In genomic region chr9:121732886-121733285, GRCh38 we compare ENCODE assay signal across 18 cellular contexts.
DNase-seq lines count a peak whose midpoint lies in the region; ATAC-seq and TF ChIP-seq lines count a peak whose summit lies in the region.
"Had no signal": no experiment of that assay in that cellular context is flagged by ENCODE, and none has a peak within 500 bp of the region (broad histone marks: within the 10 kb centered on the region; RNA-seq: fewer than 3 reads in every experiment).

No MANE protein-coding gene starts in this region.

- H3K4me3 Mint-ChIP-seq in immature natural killer cell = peak overlapping the region in 4 of 5 donors; percentile 27 to 71 (median 56)
- no peak overlapping the region for H3K4me3 Mint-ChIP-seq in endothelial cell (ENCODE audit: unreplicated experiment)
- H3K4me3 Mint-ChIP-seq: activated CD4-positive, alpha-beta T cell treated with anti-CD3 and anti-CD28 coated beads for 36 hours; activated naive CD4-positive, alpha-beta T cell treated with anti-CD3 and anti-CD28 coated beads, Interleukin-2, amount 50 U/mL, for 24 hours; memory B cell; nephron progenitor cell; T-helper 1 cell treated with Interleukin-12 subunit alpha and Interleukin-12 subunit beta and Interleukin-4 antibody, amounts not matched to agents 30 μg/mL and 1 μg/mL, for 36 hours had no signal

- H3K4me3 ChIP-seq in GM12865 (ENCODE audit: low read depth, low read length) (no peak overlapping the region), Loucy (ENCODE audit: low read length, poor library complexity, severe bottlenecking) (peak overlapping the region; percentile 13), stomach (no peak overlapping the region)

- H3K36me3 Mint-ChIP-seq in immature natural killer cell (no peaks in the 10 kb centered on the region), endothelial cell (ENCODE audit: low read depth, unreplicated experiment) (peaks cover 6% of the 10 kb centered on the region)
- H3K36me3 Mint-ChIP-seq: activated naive CD4-positive, alpha-beta T cell treated with anti-CD3 and anti-CD28 coated beads, Interleukin-2, amount 50 U/mL, for 24 hours; memory B cell had no signal

- H3K4me2 ChIP-seq in Loucy (ENCODE audit: low read depth, low read length, poor library complexity, severe bottlenecking) = peak overlapping the region; percentile 71

- peaks cover 10% of the 10 kb centered on the region for H3F3A ChIP-seq in Loucy (ENCODE audit: low read depth)

- peaks cover 68% of the 10 kb centered on the region for H3K4me1 ChIP-seq in Loucy (ENCODE audit: insufficient read depth, low read length, poor library complexity, severe bottlenecking)
- H3K4me1 ChIP-seq in stomach = peaks cover 68 to 98% (median 89%) of the 10 kb centered on the region in 4 donors

- peaks cover 46 to 54% of the 10 kb centered on the region in 2 donors for H3K4me1 Mint-ChIP-seq in immature natural killer cell
- H3K4me1 Mint-ChIP-seq in endothelial cell (ENCODE audit: unreplicated experiment) = peaks cover 29% of the 10 kb centered on the region

- WGBS in stomach, 5 donors = 68 to 78% (median 74%) methylated on average over 4 of the region's 4 CpGs

- H3K9me3 Mint-ChIP-seq in immature natural killer cell (no peaks in the 10 kb centered on the region), endothelial cell (ENCODE audit: unreplicated experiment) (no peaks in the 10 kb centered on the region)
- H3K9me3 Mint-ChIP-seq: activated naive CD4-positive, alpha-beta T cell treated with anti-CD3 and anti-CD28 coated beads, Interleukin-2, amount 50 U/mL, for 24 hours; memory B cell; nephron progenitor cell; T-helper 1 cell treated with Interleukin-12 subunit alpha and Interleukin-12 subunit beta and Interleukin-4 antibody, amounts not matched to agents 30 μg/mL and 1 μg/mL, for 36 hours had no signal

- no peak for TF ChIP-seq POLR2A in stomach (IDR thresholded peaks at IDR 0.05)

- H3K27me3 ChIP-seq in Loucy (ENCODE audit: insufficient read depth, low read length, poor library complexity, severe bottlenecking) (no peaks in the 10 kb centered on the region), stomach (peaks cover 0 to 5% (median 0%) of the 10 kb centered on the region in 3 donors)

- H3K36me3 ChIP-seq in Loucy (ENCODE audit: insufficient read depth, low read length) (no peaks in the 10 kb centered on the region), stomach (no peaks in the 10 kb centered on the region)

- peak overlapping the region; percentile 6 to 78 (median 66) for H3K27ac Mint-ChIP-seq in immature natural killer cell
- H3K27ac Mint-ChIP-seq in endothelial cell (ENCODE audit: unreplicated experiment) = no peak overlapping the region
- H3K27ac Mint-ChIP-seq: activated CD4-positive, alpha-beta T cell treated with anti-CD3 and anti-CD28 coated beads for 36 hours; activated naive CD4-positive, alpha-beta T cell treated with anti-CD3 and anti-CD28 coated beads, Interleukin-2, amount 50 U/mL, for 24 hours; memory B cell; nephron progenitor cell; T-helper 1 cell treated with Interleukin-12 subunit alpha and Interleukin-12 subunit beta and Interleukin-4 antibody, amounts not matched to agents 30 μg/mL and 1 μg/mL, for 36 hours had no signal

- H2AFZ ChIP-seq in Loucy (ENCODE audit: low read length) = no peak overlapping the region

- peak; percentile 30 for DNase-seq in GM12865 (ENCODE audit: low read depth)
- DNase-seq in immature natural killer cell = peak; percentile 52 to 71 (median 67)
- DNase-seq in stomach = no peak
- DNase-seq in endothelial cell (ENCODE audit: low spot score) = no peak
- no peak for DNase-seq in DMS153 (lab: John Stamatoyannopoulos, UW)
- no peak for DNase-seq in effector CD4-positive, alpha-beta T cell
- DNase-seq: activated CD4-positive, alpha-beta T cell treated with anti-CD3 and anti-CD28 coated beads for 36 hours; COR-L47; kidney glomerular epithelial cell; NCI-H1105 treated with DMSO at 0.1 percent for 48 hours; NCI-H2081; NCI-H345; nephron progenitor cell had no signal

- peaks cover 75% of the 10 kb centered on the region for H3K79me2 ChIP-seq in Loucy (ENCODE audit: insufficient read depth, low read length)

- TF ChIP-seq CTCF in GM12865 (IDR thresholded peaks at IDR 0.05; ENCODE audit: insufficient read depth, low read depth, low read length, missing control alignments) (no peak), Loucy (conservative IDR thresholded peaks at IDR 0.05; ENCODE audit: low read length) (no peak), stomach (IDR thresholded peaks at IDR 0.05) (no peak), endothelial cell (IDR thresholded peaks at IDR 0.05; ENCODE audit: unreplicated experiment) (no peak)

- TF ChIP-seq EP300 in stomach (IDR thresholded peaks at IDR 0.05) = no peak

- H3K9me3 ChIP-seq in Loucy (ENCODE audit: insufficient read depth, low read depth, low read length) (no peaks in the 10 kb centered on the region), stomach (no peaks in the 10 kb centered on the region)

- H3K27ac ChIP-seq in stomach = peak overlapping the region; percentile 37 to 94 (median 68)

- intact Hi-C loops in stomach (cut with DNase I; ENCODE audit: low total_unique reads) = no loop called here

- no peak for ATAC-seq in GM18519 (IDR thresholded peaks at IDR 0.05; ENCODE audit: low FRiP score, unreplicated experiment)
- ATAC-seq: activated CD4-positive, alpha-beta T cell treated with anti-CD3 and anti-CD28 coated beads for 36 hours had no signal

- H3K9ac ChIP-seq in Loucy (ENCODE audit: low read depth, low read length, poor library complexity, severe bottlenecking) = peak overlapping the region; percentile 33

- no peaks in the 10 kb centered on the region for H3K9me2 ChIP-seq in Loucy (replicated peaks; ENCODE audit: low read depth, low read length)

- H3K27me3 Mint-ChIP-seq in immature natural killer cell (ENCODE audit: low read depth in 3 of 3) (peaks cover 2 to 17% (median 12%) of the 10 kb centered on the region in 3 donors), endothelial cell (ENCODE audit: unreplicated experiment) (peaks cover 24% of the 10 kb centered on the region)

- H4K20me1 ChIP-seq in Loucy (ENCODE audit: insufficient read depth, low read length, poor library complexity, severe bottlenecking) = peaks cover 22% of the 10 kb centered on the region

Comparison
In these comparisons a context has a peak if more than half of its experiments do, and no peak if none do; other contexts are left out.
1. DNase-seq: peak in GM12865 (single experiment) and immature natural killer cell (3 of 3); none in stomach (single experiment), endothelial cell (single experiment), DMS153 (single experiment) and effector CD4-positive, alpha-beta T cell (single experiment).